29 cellular contexts compared by ENCODE assay signal in the genomic region with DNA sequence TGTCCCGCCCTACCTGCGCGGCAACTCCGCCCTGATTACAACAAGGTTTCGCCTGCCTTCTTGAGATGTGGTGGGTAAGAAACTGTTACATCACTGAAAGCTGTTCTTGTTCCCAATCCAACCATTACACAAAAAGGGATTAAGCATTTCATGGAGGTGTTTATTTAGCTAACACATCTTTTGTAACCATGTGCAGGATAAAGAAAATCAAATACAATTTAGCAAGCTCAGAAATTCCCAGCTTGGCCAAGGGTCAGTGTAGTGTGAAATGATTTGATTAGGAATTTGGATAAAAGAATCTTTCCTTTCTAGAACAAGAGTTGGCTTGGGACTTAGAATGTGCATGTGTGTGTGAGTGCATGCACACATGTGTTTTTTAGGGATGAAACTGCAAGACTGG. TPM values are rescaled to one million over a fixed set of nuclear protein-coding genes. Genes with fewer than 3 reads are reported as not detected.
"Had no signal": no experiment of that assay in that cellular context is flagged by ENCODE, and none has a peak within 500 bp of the region (broad histone marks: within the 10 kb centered on the region; RNA-seq: fewer than 3 reads in every experiment).

No MANE protein-coding gene starts in this region.

- H3K4me1 Mint-ChIP-seq: mesothelial cell of epicardium; naive B cell; stimulated activated naive B cell treated with anti-CD40 and anti-IgM and Interleukin-4, amounts not matched to agents 10 μg/mL and 1 μg/mL and 100 μg/mL, for 72 hours had no signal

- H3K27ac ChIP-seq: dorsolateral prefrontal cortex, epithelial cell of prostate, gastrocnemius medialis, neural progenitor cell, psoas muscle, skin epidermis, spleen, thoracic aorta, tibial nerve, upper lobe of right lung, uterus had no signal

- DNase-seq: dorsolateral prefrontal cortex; effector CD4-positive, alpha-beta T cell; foreskin fibroblast; gastrocnemius medialis; head of caudate nucleus; mesenchymal stem cell; mucosa of descending colon; naive B cell; posterior cingulate gyrus; psoas muscle; right cardiac atrium; stimulated activated CD4-positive, alpha-beta T cell treated with anti-CD3 and anti-CD28 coated beads, Interleukin-2, amount 100 ng/mL, for 48 hours; stimulated activated naive B cell treated with anti-CD40 and anti-IgM and Interleukin-4, amounts not matched to agents 10 μg/mL and 1 μg/mL and 100 μg/mL, for 72 hours; upper lobe of right lung; uterus had no signal

- H2AFZ ChIP-seq: neural progenitor cell had no signal

- H3K4me3 Mint-ChIP-seq: mesothelial cell of epicardium; naive B cell; natural killer cell treated with Interleukin-12 subunit alpha and Interleukin-12 subunit beta and Interleukin-15 and Interleukin-18, amount 100 ng/mL, for 72 hours; neural progenitor cell; stimulated activated naive B cell treated with anti-CD40 and anti-IgM and Interleukin-4, amounts not matched to agents 10 μg/mL and 1 μg/mL and 100 μg/mL, for 72 hours; stimulated activated naive CD8-positive, alpha-beta T cell treated with anti-CD3 and anti-CD28 coated beads, Interleukin-15, Interleukin-2, amounts not matched to agents 100 ng/mL and 50 ng/mL, for 24 hours had no signal

- H3K4me3 ChIP-seq: dorsolateral prefrontal cortex, gastrocnemius medialis, mucosa of descending colon, neural progenitor cell, psoas muscle, skin epidermis, spleen, thoracic aorta, tibial nerve, upper lobe of right lung, uterus had no signal

- H3K27me3 ChIP-seq: uterus had no signal

- H3K36me3 Mint-ChIP-seq: mesothelial cell of epicardium; naive B cell; natural killer cell treated with Interleukin-12 subunit alpha and Interleukin-12 subunit beta and Interleukin-15 and Interleukin-18, amount 100 ng/mL, for 72 hours; neural progenitor cell; stimulated activated naive B cell treated with anti-CD40 and anti-IgM and Interleukin-4, amounts not matched to agents 10 μg/mL and 1 μg/mL and 100 μg/mL, for 72 hours had no signal

- H3K4me1 ChIP-seq: gastrocnemius medialis, neural progenitor cell, psoas muscle, spleen, tibial nerve, upper lobe of right lung, uterus had no signal

- H3K9me3 ChIP-seq: gastrocnemius medialis, mucosa of descending colon, psoas muscle, spleen, thoracic aorta, tibial nerve, upper lobe of right lung, uterus had no signal

- H3K27ac Mint-ChIP-seq: mesothelial cell of epicardium; naive B cell; natural killer cell treated with Interleukin-12 subunit alpha and Interleukin-12 subunit beta and Interleukin-15 and Interleukin-18, amount 100 ng/mL, for 72 hours; neural progenitor cell; stimulated activated naive B cell treated with anti-CD40 and anti-IgM and Interleukin-4, amounts not matched to agents 10 μg/mL and 1 μg/mL and 100 μg/mL, for 72 hours; stimulated activated naive CD8-positive, alpha-beta T cell treated with anti-CD3 and anti-CD28 coated beads, Interleukin-15, Interleukin-2, amounts not matched to agents 100 ng/mL and 50 ng/mL, for 24 hours had no signal

- H3K4me2 ChIP-seq: neural progenitor cell had no signal

- H3K9me3 Mint-ChIP-seq: mesothelial cell of epicardium; natural killer cell treated with Interleukin-12 subunit alpha and Interleukin-12 subunit beta and Interleukin-15 and Interleukin-18, amount 100 ng/mL, for 72 hours; neural progenitor cell; stimulated activated naive B cell treated with anti-CD40 and anti-IgM and Interleukin-4, amounts not matched to agents 10 μg/mL and 1 μg/mL and 100 μg/mL, for 72 hours; stimulated activated naive CD8-positive, alpha-beta T cell treated with anti-CD3 and anti-CD28 coated beads, Interleukin-15, Interleukin-2, amounts not matched to agents 100 ng/mL and 50 ng/mL, for 24 hours had no signal

- H3K36me3 ChIP-seq: gastrocnemius medialis, neural progenitor cell, spleen, thoracic aorta, tibial nerve, upper lobe of right lung, uterus had no signal

- H3K9ac ChIP-seq: neural progenitor cell had no signal

RNA-seq across cellular contexts. Expression of gene FOXN4, which starts 6.3 kb away (rescaled TPM):
- total RNA-seq: esophagus mucosa; gastrocnemius medialis; glomerular endothelial cell; lung microvascular endothelial cell; mesothelial cell of epicardium; natural killer cell treated with Interleukin-12 subunit alpha and Interleukin-12 subunit beta and Interleukin-15 and Interleukin-18, amount 100 ng/mL, for 72 hours; osteoblast; psoas muscle; renal cortical epithelial cell; right cardiac atrium; spleen; thoracic aorta; tibial nerve; upper lobe of right lung; uterus had no signal

RNA-seq across cellular contexts. Expression of gene MYO1H, which starts 44.9 kb away (rescaled TPM):
- total RNA-seq: gastrocnemius medialis; glomerular endothelial cell; lung microvascular endothelial cell; mesothelial cell of epicardium; natural killer cell treated with Interleukin-12 subunit alpha and Interleukin-12 subunit beta and Interleukin-15 and Interleukin-18, amount 100 ng/mL, for 72 hours; osteoblast; renal cortical epithelial cell; spleen; thoracic aorta; uterus had no signal
